Comparison of ENCODE assay signal across 1 cellular context in genomic region chr19:11418518-11419506, GRCh38.
TF ChIP-seq lines count a peak whose summit lies in the region.

TSS of gene RGL3 (minus strand) at chr19:11419314. CDS start at chr19:11419278, 36 bp downstream.

TF ChIP-seq in A549, 52 proteins besides CTCF, POLR2A, EP300 and RAD21 (continued from another document):
- no peak for TF ChIP-seq HMGXB4 (CRISPR knock-in tag; IDR thresholded peaks at IDR 0.05; ENCODE audit: borderline replicate concordance)
- no peak for TF ChIP-seq HEYL (CRISPR knock-in tag; IDR thresholded peaks at IDR 0.05)
- TF ChIP-seq RARB (CRISPR knock-in tag; IDR thresholded peaks at IDR 0.05), result no peak
- TF ChIP-seq, protein P1, sequence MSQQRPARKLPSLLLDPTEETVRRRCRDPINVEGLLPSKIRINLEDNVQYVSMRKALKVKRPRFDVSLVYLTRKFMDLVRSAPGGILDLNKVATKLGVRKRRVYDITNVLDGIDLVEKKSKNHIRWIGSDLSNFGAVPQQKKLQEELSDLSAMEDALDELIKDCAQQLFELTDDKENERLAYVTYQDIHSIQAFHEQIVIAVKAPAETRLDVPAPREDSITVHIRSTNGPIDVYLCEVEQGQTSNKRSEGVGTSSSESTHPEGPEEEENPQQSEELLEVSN (IDR thresholded peaks at IDR 0.05; ENCODE audit: borderline replicate concordance, low read depth), result no peak
TF ChIP-seq in A549: peak in this region for 0.
